In genomic region chr2:112047537-112048235, GRCh38 we compare ENCODE assay signal across 18 cellular contexts. TPM values are rescaled to one million over a fixed set of nuclear protein-coding genes. Genes with fewer than 3 reads are reported as not detected.
DNase-seq lines count a peak whose midpoint lies in the region; ATAC-seq and TF ChIP-seq lines count a peak whose summit lies in the region.
"Had no signal": no experiment of that assay in that cellular context is flagged by ENCODE, and none has a peak within 500 bp of the region (broad histone marks: within the 10 kb centered on the region; RNA-seq: fewer than 3 reads in every experiment).

No MANE protein-coding gene starts in this region.

- peak overlapping the region; percentile 93 for H4K8ac ChIP-seq in mesendoderm (ENCODE audit: low read depth, low read length)

- H3K4ac ChIP-seq in mesendoderm (ENCODE audit: low read depth, low read length): peak overlapping the region; percentile 71

- no peaks in the 10 kb centered on the region for H3K79me2 ChIP-seq in mesendoderm (ENCODE audit: control insufficient read depth, insufficient read depth, low read length)

- H3K36me3 ChIP-seq in mesendoderm (ENCODE audit: control insufficient read depth, insufficient read depth, low read length): no peaks in the 10 kb centered on the region
- no peaks in the 10 kb centered on the region for H3K36me3 ChIP-seq in tibial artery
- H3K36me3 ChIP-seq: Peyer's patch, prostate gland, spleen had no signal

- no peak for TF ChIP-seq CTCF in tibial artery (IDR thresholded peaks at IDR 0.05)

- H3K27ac ChIP-seq in mesendoderm (ENCODE audit: low read depth, low read length): peak overlapping the region; percentile 96
- H3K27ac ChIP-seq in tibial artery: peak overlapping the region in 1 of 2 donors; percentile 16
- H3K27ac ChIP-seq: 22Rv1, Peyer's patch, prostate gland had no signal

- H4K5ac ChIP-seq in mesendoderm (ENCODE audit: low read length): no peak overlapping the region

- H3K27me3 ChIP-seq in mesendoderm (ENCODE audit: insufficient read depth, low read length, poor library complexity) (no peaks in the 10 kb centered on the region), tibial artery (no peaks in the 10 kb centered on the region)
- H3K27me3 ChIP-seq: Peyer's patch, spleen had no signal

- peak overlapping the region; percentile 75 for H3K56ac ChIP-seq in mesendoderm (ENCODE audit: low read length)

- no peak overlapping the region for H3K4me2 ChIP-seq in mesendoderm (ENCODE audit: low read length)

- H3K4me3 ChIP-seq in mesendoderm (ENCODE audit: low read length) (no peak overlapping the region), tibial artery (no peak overlapping the region)
- H3K4me3 ChIP-seq: Peyer's patch, prostate gland, spleen had no signal

- peak overlapping the region; percentile 89 for H2BK120ac ChIP-seq in mesendoderm (ENCODE audit: low read depth, low read length)

- H2BK5ac ChIP-seq in mesendoderm (ENCODE audit: low read length): peak overlapping the region; percentile 92

- no peaks in the 10 kb centered on the region for H3K79me1 ChIP-seq in mesendoderm (ENCODE audit: low read length)

- intact Hi-C loops in Right ventricle myocardium inferior (cut with DNase I): loop anchor here (1.0 kb wide), 3 partner anchors 149 to 163 kb away; partner anchors contain the start of genes ANAPC1 and MERTK
- intact Hi-C loops in cardiac septum (cut with DNase I): loop anchor here (2.0 kb wide), 1 partner anchor 149 kb away; the partner anchor contains the start of gene MERTK
- intact Hi-C loops in Right ventricle myocardium superior (cut with DNase I): no loop called here
- intact Hi-C loops in tibial artery (cut with DNase I; ENCODE audit: low total_unique reads): loop anchor here (5.0 to 10.0 kb wide), 2 partner anchors 63 to 150 kb away; partner anchors contain the start of gene MERTK

- peak; percentile 81 for ATAC-seq in Right ventricle myocardium inferior
- ATAC-seq in Right ventricle myocardium superior (ENCODE audit: poor library complexity): peak; percentile 87
- ATAC-seq in HG03469 (IDR thresholded peaks at IDR 0.05; ENCODE audit: unreplicated experiment): no peak

- DNase-seq in Right ventricle myocardium inferior (ENCODE audit: missing footprints): no peak
- DNase-seq in cardiac septum (ENCODE audit: low spot score): no peak
- DNase-seq in Right ventricle myocardium superior: no peak
- peak; percentile 99 for DNase-seq in mesendoderm
- no peak for DNase-seq in NCI-H526 treated with DMSO at 0.1 percent for 48 hours (lab: John Stamatoyannopoulos, UW)
- no peak for DNase-seq in NCI-H1930 (lab: John Stamatoyannopoulos, UW)
- no peak for DNase-seq in tibial artery
- DNase-seq: activated CD4-positive, alpha-beta T cell treated with anti-CD3 and anti-CD28 coated beads, Interleukin-2, amount 50 U/mL, for 4 hours; activated naive CD4-positive, alpha-beta T cell treated with anti-CD3 and anti-CD28 coated beads, Interleukin-2, amount 10 ng/mL, durations not matched to agents 7 days and 5 days; mammary epithelial cell; naive thymus-derived CD8-positive, alpha-beta T cell; NCI-H1436; Peyer's patch; spleen; substantia nigra had no signal

- peaks cover 11% of the 10 kb centered on the region for H3K4me1 ChIP-seq in mesendoderm (ENCODE audit: control insufficient read depth, low read depth, low read length)
- peaks cover 0 to 4% (median 0%) of the 10 kb centered on the region in 4 donors for H3K4me1 ChIP-seq in tibial artery
- H3K4me1 ChIP-seq: prostate gland had no signal

- H3K18ac ChIP-seq in mesendoderm (ENCODE audit: low read length): peak overlapping the region; percentile 85

- no peak overlapping the region for H2AK5ac ChIP-seq in mesendoderm (ENCODE audit: low read length)

- no peaks in the 10 kb centered on the region for H3K9me3 ChIP-seq in tibial artery
- H3K9me3 ChIP-seq: Peyer's patch, prostate gland had no signal

- peak overlapping the region; percentile 80 for H3K9ac ChIP-seq in mesendoderm (ENCODE audit: low read length)

- no peak overlapping the region for H3K23ac ChIP-seq in mesendoderm (ENCODE audit: low read length)

- WGBS in mesendoderm (ENCODE audit: extremely low coverage, insufficient coverage, low lambda C conversion rate): no CpG with 5 or more reads among the region's 7 CpGs

- H2BK15ac ChIP-seq in mesendoderm (replicated peaks; ENCODE audit: low read depth): peak overlapping the region; percentile 96

RNA-seq across cellular contexts. Expression of gene TMEM87B, which starts 7.4 kb away (rescaled TPM):
- total RNA-seq in Right ventricle myocardium inferior: 6.5 TPM
- total RNA-seq in cardiac septum: 11.0 TPM
- total RNA-seq in Right ventricle myocardium superior: 6.0 TPM
- 11.2 TPM for polyA plus RNA-seq in mesendoderm (2013, experiment 1 of 2)
- 11.0 TPM for polyA plus RNA-seq in mesendoderm (2013, experiment 2 of 2)
